21 cellular contexts compared by ENCODE assay signal in genomic region chr2:32424739-32425138, GRCh38.
"Had no signal": no experiment of that assay in that cellular context is flagged by ENCODE, and none has a peak within 500 bp of the region (broad histone marks: within the 10 kb centered on the region; RNA-seq: fewer than 3 reads in every experiment).

No MANE protein-coding gene starts in this region.

- H3K9me3 Mint-ChIP-seq: activated B cell treated with CpG ODN at 0.5 μM for 24 hours; activated CD4-positive, alpha-beta memory T cell treated with anti-CD3 and anti-CD28 coated beads for 36 hours; activated naive CD4-positive, alpha-beta T cell treated with anti-CD3 and anti-CD28 coated beads for 36 hours; activated T-helper 2 cell treated with anti-CD3 and anti-CD28 coated beads, Interferon-gamma antibody, Interleukin-2, Interleukin-4, amounts not matched to agents 10 μg/mL and 5 μg/mL and 100 μg/mL, durations not matched to agents 14 hours and 24 hours and 36 hours; naive thymus-derived CD4-positive, alpha-beta T cell had no signal

- H3K9ac ChIP-seq: parathyroid adenoma, SK-N-SH had no signal

- H3K4me3 Mint-ChIP-seq: activated B cell treated with CpG ODN at 0.5 μM for 24 hours; activated CD4-positive, alpha-beta memory T cell treated with anti-CD3 and anti-CD28 coated beads for 36 hours; activated naive CD4-positive, alpha-beta T cell treated with anti-CD3 and anti-CD28 coated beads for 36 hours had no signal

- H3K27ac ChIP-seq: left lung, neutrophil, parathyroid adenoma had no signal

- H3K27ac Mint-ChIP-seq: activated CD4-positive, alpha-beta memory T cell treated with anti-CD3 and anti-CD28 coated beads for 36 hours; activated naive CD4-positive, alpha-beta T cell treated with anti-CD3 and anti-CD28 coated beads for 36 hours; activated T-helper 2 cell treated with anti-CD3 and anti-CD28 coated beads, Interferon-gamma antibody, Interleukin-2, Interleukin-4, amounts not matched to agents 10 μg/mL and 5 μg/mL and 100 μg/mL, durations not matched to agents 14 hours and 24 hours and 36 hours had no signal

- H3K36me3 ChIP-seq: ascending aorta, neutrophil, tibial artery had no signal

- H3K4me2 ChIP-seq: SK-N-SH had no signal

- DNase-seq: activated B cell treated with CpG ODN at 0.5 μM for 24 hours; activated CD4-positive, alpha-beta memory T cell treated with anti-CD3 and anti-CD28 coated beads for 36 hours; activated CD4-positive, alpha-beta T cell treated with anti-CD3 and anti-CD28 coated beads for 4 hours; activated naive CD4-positive, alpha-beta T cell treated with anti-CD3 and anti-CD28 coated beads for 36 hours; dermis blood vessel endothelial cell; effector memory CD4-positive, alpha-beta T cell; foreskin melanocyte; hypothalamus; kidney; mammary epithelial cell; naive thymus-derived CD4-positive, alpha-beta T cell; SK-N-SH; spleen; stimulated activated naive CD4-positive, alpha-beta T cell; substantia nigra; tibial artery had no signal

- ATAC-seq: left lung; naive thymus-derived CD4-positive, alpha-beta T cell had no signal

- H3K9me3 ChIP-seq: ascending aorta, left lung, neutrophil, SK-N-SH, spleen, tibial artery had no signal

- H2AFZ ChIP-seq: parathyroid adenoma had no signal

- H3K4me3 ChIP-seq: ascending aorta, left lung, spleen, tibial artery had no signal

- H3K27me3 ChIP-seq: ascending aorta, left lung, neutrophil, spleen, tibial artery had no signal

- H3K27me3 Mint-ChIP-seq: activated B cell treated with CpG ODN at 0.5 μM for 24 hours; activated CD4-positive, alpha-beta memory T cell treated with anti-CD3 and anti-CD28 coated beads for 36 hours; naive thymus-derived CD4-positive, alpha-beta T cell had no signal
